ENCODE assay signal across 16 cellular contexts in the genomic region with DNA sequence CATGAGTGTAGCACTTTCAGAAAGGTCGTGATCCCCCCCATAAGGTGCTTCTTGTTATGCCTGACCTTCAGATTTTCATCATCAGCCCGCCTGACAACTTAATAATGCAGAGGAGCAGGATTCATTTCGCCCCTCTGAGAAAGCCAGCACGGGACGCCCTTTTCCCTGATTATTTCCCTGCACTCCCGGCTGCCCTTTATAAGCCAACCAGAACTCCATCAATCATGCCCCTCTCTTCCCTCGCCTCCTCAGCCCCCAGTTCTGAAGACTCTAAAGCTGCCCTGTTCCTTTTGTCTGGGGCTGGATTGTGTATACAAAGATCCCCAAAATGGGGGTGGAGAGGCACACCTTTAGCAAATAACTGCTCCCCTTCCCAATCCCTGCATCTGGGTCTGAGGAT.
"Had no signal": no experiment of that assay in that cellular context is flagged by ENCODE, and none has a peak within 500 bp of the region (broad histone marks: within the 10 kb centered on the region; RNA-seq: fewer than 3 reads in every experiment).

No MANE protein-coding gene starts in this region.

- H3K4me3 ChIP-seq: dorsolateral prefrontal cortex, upper lobe of left lung had no signal

- H3K36me3 ChIP-seq: brain microvascular endothelial cell, neutrophil, upper lobe of left lung had no signal

- H3K9me3 Mint-ChIP-seq: activated naive CD4-positive, alpha-beta T cell treated with anti-CD3 and anti-CD28 coated beads, Interleukin-2, amount 50 U/mL, for 24 hours; activated T-cell treated with anti-CD3 and anti-CD28 coated beads, Interleukin-2, amount 50 U/mL, for 24 hours had no signal

- H3K27me3 ChIP-seq: brain microvascular endothelial cell, neutrophil, upper lobe of left lung had no signal

- H3K4me3 Mint-ChIP-seq: activated naive CD4-positive, alpha-beta T cell treated with anti-CD3 and anti-CD28 coated beads, Interleukin-2, amount 50 U/mL, for 24 hours; activated T-cell treated with anti-CD3 and anti-CD28 coated beads, Interleukin-2, amount 50 U/mL, for 24 hours had no signal

- H3K9me3 ChIP-seq: neutrophil, upper lobe of left lung had no signal

- DNase-seq: activated CD4-positive, alpha-beta T cell treated with anti-CD3 and anti-CD28 coated beads, Interleukin-2, amount 50 U/mL, for 48 hours; activated CD8-positive, alpha-beta memory T cell treated with anti-CD3 and anti-CD28 coated beads, Interleukin-2, amount 10 ng/mL, durations not matched to agents 7 days and 5 days; activated effector memory CD4-positive, alpha-beta T cell treated with Interleukin-2 at 50 U/mL for 16 hours; activated T-cell treated with anti-CD3 and anti-CD28 coated beads, Interleukin-2, amount 50 U/mL, for 24 hours; brain microvascular endothelial cell; dorsolateral prefrontal cortex; glutamatergic neuron; mesendoderm; posterior cingulate gyrus; stimulated activated naive CD4-positive, alpha-beta T cell; substantia nigra; upper lobe of left lung had no signal

- ATAC-seq: activated CD4-positive, CD25-positive, alpha-beta regulatory T cell treated with anti-CD3 and anti-CD28 coated beads, Interleukin-2, amount 50 U/mL, for 24 hours; activated CD8-positive, alpha-beta memory T cell treated with anti-CD3 and anti-CD28 coated beads, Interleukin-2, amount 10 ng/mL, durations not matched to agents 7 days and 5 days; left lobe of liver had no signal

- H3K27ac ChIP-seq: brain microvascular endothelial cell, neutrophil had no signal

- H3K27ac Mint-ChIP-seq: activated CD8-positive, alpha-beta memory T cell treated with anti-CD3 and anti-CD28 coated beads, Interleukin-2, amount 10 ng/mL, durations not matched to agents 7 days and 5 days; activated naive CD4-positive, alpha-beta T cell treated with anti-CD3 and anti-CD28 coated beads, Interleukin-2, amount 50 U/mL, for 24 hours; activated T-cell treated with anti-CD3 and anti-CD28 coated beads, Interleukin-2, amount 50 U/mL, for 24 hours had no signal

- H3K36me3 Mint-ChIP-seq: activated CD8-positive, alpha-beta memory T cell treated with anti-CD3 and anti-CD28 coated beads, Interleukin-2, amount 10 ng/mL, durations not matched to agents 7 days and 5 days; activated naive CD4-positive, alpha-beta T cell treated with anti-CD3 and anti-CD28 coated beads, Interleukin-2, amount 50 U/mL, for 24 hours had no signal
